Comparison of ENCODE assay signal across 9 cellular contexts in the genomic region with DNA sequence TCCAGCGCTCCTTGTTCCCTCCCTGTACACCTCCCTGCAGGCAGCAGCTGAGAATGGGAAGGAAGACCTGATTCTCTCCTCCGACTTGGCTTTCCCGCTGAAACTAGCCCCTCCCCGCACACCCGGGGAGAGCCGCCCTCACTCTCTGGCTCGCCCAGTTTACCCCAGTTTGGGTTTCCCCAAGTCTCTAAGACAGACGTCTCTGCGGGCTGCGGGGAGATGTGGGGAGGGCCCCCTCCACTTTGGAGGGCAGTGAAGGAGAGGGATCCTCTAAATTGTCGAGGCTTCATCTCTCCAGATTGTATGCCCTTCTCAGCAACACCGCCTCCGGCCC. TPM values are rescaled to one million over a fixed set of nuclear protein-coding genes. Genes with fewer than 3 reads are reported as not detected.
DNase-seq lines count a peak whose midpoint lies in the region; ATAC-seq, FAIRE-seq and TF ChIP-seq lines count a peak whose summit lies in the region.
"Had no signal": no experiment of that assay in that cellular context is flagged by ENCODE, and none has a peak within 500 bp of the region (broad histone marks: within the 10 kb centered on the region; RNA-seq: fewer than 3 reads in every experiment).

No MANE protein-coding gene starts in this region.

- H3K27ac ChIP-seq in Peyer's patch, result peak overlapping the region in 3 of 4 donors; percentile 69 to 90 (median 86)
- no peak overlapping the region for H3K27ac ChIP-seq in K562 (ENCODE audit: extremely low read depth, low read depth, low read length)
- H3K27ac ChIP-seq in left lung, result peak overlapping the region; percentile 41 to 57

- peak overlapping the region in 1 of 2 experiments; percentile 80; a peak in 3 of 4 replicates for H3K9ac ChIP-seq in K562 (ENCODE audit: insufficient read depth in 1 of 2, low read depth in 2 of 2, low read length in 2 of 2)

- peak overlapping the region; percentile 74 for H2AFZ ChIP-seq in K562 (ENCODE audit: low read depth, low read length)

- in situ Hi-C loops in K562 (cut with MboI), result no loop called here

- TF ChIP-seq RAD21 in K562 (CRISPR knock-in tag; conservative IDR thresholded peaks at IDR 0.05 in 1 of 2, IDR thresholded peaks at IDR 0.05 in 1 of 2), result no peak

- TF ChIP-seq EP300 in K562 (IDR thresholded peaks at IDR 0.05; ENCODE audit: low read length), result no peak

- WGBS in K562 (ENCODE audit: insufficient coverage, low coverage, missing lambda C conversion rate), result 3% methylated on average over 13 of the region's 13 CpGs

- H3K79me2 ChIP-seq in K562 (ENCODE audit: control insufficient read depth, insufficient read depth, low read length), result no peaks in the 10 kb centered on the region

- TF ChIP-seq POLR2A in Peyer's patch (IDR thresholded peaks at IDR 0.05) (no peak), K562 (conservative IDR thresholded peaks at IDR 0.05) (no peak)

- CTCF ChIA-PET in K562 (lab: Yijun Ruan, JAX; ENCODE audit: low intra/inter-chr PET ratio), result no interaction called here

- peak overlapping the region; percentile 69 for H3K4me2 ChIP-seq in K562 (ENCODE audit: insufficient read depth, low read length)

- DNase-seq in GM20000 (ENCODE audit: low spot score), result peak; percentile 77
- DNase-seq in Peyer's patch, result peak in 2 of 3 donors; percentile 68 to 80
- DNase-seq in K562 (ENCODE audit: extremely low read depth in 1 of 4, low spot score in 3 of 4), result peak in 3 of 4 experiments; percentile 45 to 58 (median 49)
- no peak for DNase-seq in left lung
- peak; percentile 78 for DNase-seq in stimulated activated naive CD8-positive, alpha-beta T cell treated with anti-CD3 and anti-CD28 coated beads, Interleukin-15, Interleukin-2, amounts not matched to agents 100 U/mL and 50 U/mL, for 24 hours
- DNase-seq in NAMALWA (ENCODE audit: low spot score), result no peak
- no peak for DNase-seq in NCI-H82 treated with DMSO at 0.1 percent for 48 hours (lab: John Stamatoyannopoulos, UW; ENCODE audit: unreplicated experiment)

- H3K27me3 ChIP-seq in Peyer's patch, result no peaks in the 10 kb centered on the region
- no peaks in the 10 kb centered on the region for H3K27me3 ChIP-seq in K562 (ENCODE audit: control insufficient read depth in 2 of 2, insufficient read depth in 2 of 2, low read length in 2 of 2)
- H3K27me3 ChIP-seq in left lung, result peaks cover 17 to 86% of the 10 kb centered on the region in 2 donors

- H3K9me3 ChIP-seq in Peyer's patch (no peaks in the 10 kb centered on the region), K562 (replicated peaks; ENCODE audit: control insufficient read depth, insufficient read depth, low read depth, low read length) (no peaks in the 10 kb centered on the region), left lung (no peaks in the 10 kb centered on the region)

- no TSS peak for BruUV-seq in K562 (replicated peaks; lab: Mats Ljungman, UMichigan)

- POLR2A ChIA-PET in K562 (lab: Yijun Ruan, JAX), result no interaction called here

- H3K36me3 ChIP-seq in Peyer's patch (peaks cover 0 to 14% (median 0%) of the 10 kb centered on the region in 3 donors), K562 (ENCODE audit: control insufficient read depth, insufficient read depth, low read length) (no peaks in the 10 kb centered on the region), left lung (no peaks in the 10 kb centered on the region)

- H3K4me1 ChIP-seq in Peyer's patch (peaks cover 0 to 34% (median 15%) of the 10 kb centered on the region in 4 donors), K562 (replicated peaks in 1 of 2; ENCODE audit: control insufficient read depth in 2 of 2, insufficient read depth in 2 of 2, low read length in 2 of 2) (peaks cover 20 to 49% of the 10 kb centered on the region in 2 experiments), left lung (peaks cover 6 to 37% of the 10 kb centered on the region in 2 donors)

- no peak for FAIRE-seq in K562 (lab: Jason Lieb, UNC)
- FAIRE-seq: islet of Langerhans had no signal

- H3K9me1 ChIP-seq in K562 (ENCODE audit: control insufficient read depth, insufficient read depth, low read length), result no peaks in the 10 kb centered on the region

- ATAC-seq in K562 (peak; percentile 62), left lung (peak; percentile 38), HG02759 (IDR thresholded peaks at IDR 0.05; ENCODE audit: unreplicated experiment) (no peak)
- peak; percentile 94 for ATAC-seq in stimulated activated naive CD8-positive, alpha-beta T cell treated with anti-CD3 and anti-CD28 coated beads, Interleukin-15, Interleukin-2, amounts not matched to agents 100 U/mL and 50 U/mL, for 24 hours

- no peak for TF ChIP-seq CTCF in GM20000 (IDR thresholded peaks at IDR 0.05; ENCODE audit: extremely low read depth, missing control alignments)
- no peak for TF ChIP-seq CTCF in Peyer's patch (IDR thresholded peaks at IDR 0.05)
- TF ChIP-seq CTCF in K562 (IDR thresholded peaks at IDR 0.05 in 2 of 3, conservative IDR thresholded peaks at IDR 0.05 in 1 of 3; ENCODE audit: insufficient read depth in 2 of 3, low read depth in 1 of 3, low read length in 3 of 3), result no peak
- no peak for TF ChIP-seq CTCF in left lung (IDR thresholded peaks at IDR 0.05)

- intact Hi-C loops in K562 (cut with micrococcal nuclease), result no loop called here
- intact Hi-C loops in left lung (cut with DNase I), result loop anchor here in 1 of 2 donors (10.0 kb wide), 1 partner anchor 104 kb away; a partner anchor contains a TSS

- H4K20me1 ChIP-seq in K562 (replicated peaks; ENCODE audit: control insufficient read depth, insufficient read depth, low read length), result no peaks in the 10 kb centered on the region

- peak overlapping the region; percentile 26 to 66 (median 50) for H3K4me3 ChIP-seq in Peyer's patch
- peak overlapping the region; percentile 44 for H3K4me3 ChIP-seq in K562
- H3K4me3 ChIP-seq in left lung, result peak overlapping the region; percentile 36 to 46

RNA-seq across cellular contexts. Expression of a gene that starts 0.8 kb away (rescaled TPM):
- total RNA-seq in Peyer's patch (10 to 100 TPM; 14.0 to 64.0 (median 26.3) TPM), K562 (2014; rRNA removed) (5.1 and 5.9 TPM in 2 replicates), K562 (2014; rRNA removed; fragmentation: Illumina TruSeq; extraction: Trizol) (1.9 and 2.2 TPM in 2 replicates), K562 (2015; rRNA removed; fragmentation: Illumina TruSeq; extraction: Trizol) (1.6 and 2.1 TPM in 2 replicates), K562 (2021) (5.0 and 6.0 TPM in 2 replicates), left lung (10 to 100 TPM; 12.4 to 31.9 TPM)
- 7.8 and 23.1 TPM in 2 replicates for total RNA-seq in K562 (2011; cell fraction: chromatin; rRNA removed; ENCODE audit: low replicate concordance)
- 14.2 and 16.3 TPM in 2 replicates for total RNA-seq in K562 (2011; cell fraction: nucleolus; rRNA removed)
- 10.2 and 11.2 TPM in 2 replicates for total RNA-seq in K562 (2011; cell fraction: nucleoplasm; rRNA removed)
- polyA plus RNA-seq in K562 (2011; rRNA removed) (1.6 and 2.4 TPM in 2 replicates), K562 (2014; fragmentation: Illumina TruSeq; extraction: Trizol) (6.2 and 6.4 TPM in 2 replicates), K562 (2014; fragmentation: Nextera tagmentation; extraction: Ambion mirVana) (under 1 TPM; 0.04 to 0.08 TPM), K562 (2014; rRNA removed) (3.0 and 4.1 TPM in 2 replicates)
- polyA plus RNA-seq in K562 (2011; cell fraction: cytosol; rRNA removed), result 1.8 and 4.1 TPM in 2 replicates
- polyA plus RNA-seq in K562 (2011; cell fraction: nucleus; rRNA removed), result 7.6 and 13.2 TPM in 2 replicates
- polyA plus RNA-seq in K562 (2012), result 3.2 and 6.3 TPM in 2 replicates
- 0.87 and 1.7 TPM in 2 replicates for polyA minus RNA-seq in K562 (2011; rRNA and poly(A)+ RNA removed)
- polyA minus RNA-seq in K562 (2011; cell fraction: cytosol; rRNA and poly(A)+ RNA removed), result 2.4 and 2.7 TPM in 2 replicates
- polyA minus RNA-seq in K562 (2011; cell fraction: nucleus; rRNA and poly(A)+ RNA removed), result 2.4 and 3.4 TPM in 2 replicates

RNA-seq across cellular contexts. Expression of a gene that starts 8.2 kb away (rescaled TPM):
- total RNA-seq in Peyer's patch (10 to 100 TPM; 44.6 to 74.9 (median 57.9) TPM), K562 (2014; rRNA removed) (80.6 and 95.1 TPM in 2 replicates), K562 (2014; rRNA removed; fragmentation: Illumina TruSeq; extraction: Trizol) (58.3 and 61.3 TPM in 2 replicates), K562 (2015; rRNA removed; fragmentation: Illumina TruSeq; extraction: Trizol) (66.3 and 70.2 TPM in 2 replicates), K562 (2021) (65.7 and 67.9 TPM in 2 replicates), left lung (10 to 100 TPM; 45.6 to 57.9 TPM)
- 17.7 and 44.9 TPM in 2 replicates for total RNA-seq in K562 (2011; cell fraction: chromatin; rRNA removed; ENCODE audit: low replicate concordance)
- 41.2 and 48.0 TPM in 2 replicates for total RNA-seq in K562 (2011; cell fraction: nucleolus; rRNA removed)
- total RNA-seq in K562 (2011; cell fraction: nucleoplasm; rRNA removed), result 37.9 and 44.1 TPM in 2 replicates
- polyA plus RNA-seq in K562 (2011; rRNA removed) (60.8 and 81.8 TPM in 2 replicates), K562 (2014; fragmentation: Illumina TruSeq; extraction: Trizol) (114 and 142 TPM in 2 replicates), K562 (2014; fragmentation: Nextera tagmentation; extraction: Ambion mirVana) (10 to 100 TPM; 70.5 to 78.9 TPM), K562 (2014; rRNA removed) (103 and 135 TPM in 2 replicates)
- polyA plus RNA-seq in K562 (2011; cell fraction: cytosol; rRNA removed), result 63.1 and 98.3 TPM in 2 replicates
- polyA plus RNA-seq in K562 (2011; cell fraction: nucleus; rRNA removed), result 42.4 and 82.9 TPM in 2 replicates
- 80.4 and 82.0 TPM in 2 replicates for polyA plus RNA-seq in K562 (2012)
- polyA minus RNA-seq in K562 (2011; rRNA and poly(A)+ RNA removed), result 14.3 and 24.3 TPM in 2 replicates
- 11.5 and 25.5 TPM in 2 replicates for polyA minus RNA-seq in K562 (2011; cell fraction: cytosol; rRNA and poly(A)+ RNA removed)
- polyA minus RNA-seq in K562 (2011; cell fraction: nucleus; rRNA and poly(A)+ RNA removed), result 19.3 and 20.3 TPM in 2 replicates

RNA-seq across cellular contexts. Expression of a gene that starts 38.7 kb away (rescaled TPM):
- 100 to 1,000 TPM; 104 to 339 (median 247) TPM for total RNA-seq in Peyer's patch
- total RNA-seq in K562 (2011; cell fraction: chromatin; rRNA removed; ENCODE audit: low replicate concordance), result 14.2 and 27.1 TPM in 2 replicates
- total RNA-seq in K562 (2011; cell fraction: nucleolus; rRNA removed), result 12.6 and 13.8 TPM in 2 replicates
- 12.0 and 14.7 TPM in 2 replicates for total RNA-seq in K562 (2011; cell fraction: nucleoplasm; rRNA removed)
- 3.3 and 3.5 TPM in 2 replicates for total RNA-seq in K562 (2014; rRNA removed)
- 2.7 and 2.8 TPM in 2 replicates for total RNA-seq in K562 (2014; rRNA removed; fragmentation: Illumina TruSeq; extraction: Trizol)
- total RNA-seq in K562 (2015; rRNA removed; fragmentation: Illumina TruSeq; extraction: Trizol), result 2.5 and 3.2 TPM in 2 replicates
- total RNA-seq in K562 (2021), result 4.6 and 5.6 TPM in 2 replicates
- 3.2 and 4.7 TPM in 2 replicates for polyA plus RNA-seq in K562 (2011; rRNA removed)
- polyA plus RNA-seq in K562 (2011; cell fraction: cytosol; rRNA removed), result 2.6 and 5.3 TPM in 2 replicates
- 9.1 and 15.6 TPM in 2 replicates for polyA plus RNA-seq in K562 (2011; cell fraction: nucleus; rRNA removed)
- 3.2 and 6.6 TPM in 2 replicates for polyA plus RNA-seq in K562 (2012)
- polyA plus RNA-seq in K562 (2014; fragmentation: Illumina TruSeq; extraction: Trizol), result 3.4 and 4.2 TPM in 2 replicates
- polyA plus RNA-seq in K562 (2014; fragmentation: Nextera tagmentation; extraction: Ambion mirVana), result under 1 TPM; 0.74 to 0.79 TPM
- polyA plus RNA-seq in K562 (2014; rRNA removed), result 4.1 and 6.3 TPM in 2 replicates
- 3.3 and 5.3 TPM in 2 replicates for polyA minus RNA-seq in K562 (2011; rRNA and poly(A)+ RNA removed)
- 2.5 TPM in 2 replicates for polyA minus RNA-seq in K562 (2011; cell fraction: cytosol; rRNA and poly(A)+ RNA removed)
- polyA minus RNA-seq in K562 (2011; cell fraction: nucleus; rRNA and poly(A)+ RNA removed), result 3.2 and 3.9 TPM in 2 replicates
- total RNA-seq in left lung, result 100 to 1,000 TPM in 1 of 2 donors, 10 to 100 TPM in 1; 65.1 to 137 TPM

RNA-seq across cellular contexts. Expression of a gene that starts 50.7 kb away (rescaled TPM):
- total RNA-seq in Peyer's patch, result 10 to 100 TPM; 15.7 to 72.3 (median 65.1) TPM
- total RNA-seq in K562 (2011; cell fraction: chromatin; rRNA removed; ENCODE audit: low replicate concordance), result 10.0 and 22.8 TPM in 2 replicates
- 19.2 and 22.0 TPM in 2 replicates for total RNA-seq in K562 (2011; cell fraction: nucleolus; rRNA removed)
- total RNA-seq in K562 (2011; cell fraction: nucleoplasm; rRNA removed), result 14.4 and 20.3 TPM in 2 replicates
- total RNA-seq in K562 (2014; rRNA removed), result 4.5 and 5.5 TPM in 2 replicates
- 2.1 and 4.0 TPM in 2 replicates for total RNA-seq in K562 (2014; rRNA removed; fragmentation: Illumina TruSeq; extraction: Trizol)
- 3.9 and 5.2 TPM in 2 replicates for total RNA-seq in K562 (2015; rRNA removed; fragmentation: Illumina TruSeq; extraction: Trizol)
- 7.5 and 9.4 TPM in 2 replicates for total RNA-seq in K562 (2021)
- 5.3 and 6.0 TPM in 2 replicates for polyA plus RNA-seq in K562 (2011; rRNA removed)
- polyA plus RNA-seq in K562 (2011; cell fraction: cytosol; rRNA removed), result 5.6 and 10.7 TPM in 2 replicates
- 18.7 and 30.5 TPM in 2 replicates for polyA plus RNA-seq in K562 (2011; cell fraction: nucleus; rRNA removed)
- polyA plus RNA-seq in K562 (2012), result 8.4 and 12.5 TPM in 2 replicates
- polyA plus RNA-seq in K562 (2014; fragmentation: Illumina TruSeq; extraction: Trizol), result 5.5 and 5.9 TPM in 2 replicates
- under 1 TPM; 0.38 to 0.76 TPM for polyA plus RNA-seq in K562 (2014; fragmentation: Nextera tagmentation; extraction: Ambion mirVana)
- polyA plus RNA-seq in K562 (2014; rRNA removed), result 5.6 and 7.1 TPM in 2 replicates
- 1.1 and 4.4 TPM in 2 replicates for polyA minus RNA-seq in K562 (2011; rRNA and poly(A)+ RNA removed)
- polyA minus RNA-seq in K562 (2011; cell fraction: cytosol; rRNA and poly(A)+ RNA removed), result 2.8 and 8.3 TPM in 2 replicates
- polyA minus RNA-seq in K562 (2011; cell fraction: nucleus; rRNA and poly(A)+ RNA removed), result 2.0 and 4.3 TPM in 2 replicates
- 10 to 100 TPM; 17.2 to 32.9 TPM for total RNA-seq in left lung

Comparison
In these comparisons a context has a peak if more than half of its experiments do, and no peak if none do; other contexts are left out.
1. DNase-seq: peak in GM20000 (single experiment), Peyer's patch (2 of 3), K562 (3 of 4) and stimulated activated naive CD8-positive, alpha-beta T cell treated with anti-CD3 and anti-CD28 coated beads, Interleukin-15, Interleukin-2, amounts not matched to agents 100 U/mL and 50 U/mL, for 24 hours (single experiment); none in left lung (0 of 2), NAMALWA (single experiment) and NCI-H82 treated with DMSO at 0.1 percent for 48 hours (single experiment).
2. Peak in every context shown above with its lines, with median percentiles within 50 percentile points of each other: H3K4me3 ChIP-seq.